ENCODE assay signal across 8 cellular contexts in genomic region chr3:192915306-192915705, GRCh38. TPM values are rescaled to one million over a fixed set of nuclear protein-coding genes. Genes with fewer than 3 reads are reported as not detected.
DNase-seq lines count a peak whose midpoint lies in the region; ATAC-seq, FAIRE-seq and TF ChIP-seq lines count a peak whose summit lies in the region.

No MANE protein-coding gene starts in this region.

- peak; percentile 28 for ATAC-seq in HG02884 (IDR thresholded peaks at IDR 0.05; ENCODE audit: unreplicated experiment)

- BruUV-seq in OCI-LY7 (replicated peaks; lab: Mats Ljungman, UMichigan), result no TSS peak

- H3K27ac ChIP-seq in OCI-LY7 (ENCODE audit: low read depth, low read length, poor library complexity, severe bottlenecking) (no peak overlapping the region), colonic mucosa (no peak overlapping the region)

- H3K9me3 ChIP-seq in OCI-LY7 (ENCODE audit: low read length) (no peaks in the 10 kb centered on the region), colonic mucosa (no peaks in the 10 kb centered on the region)

- H3K27me3 ChIP-seq in colonic mucosa, result no peaks in the 10 kb centered on the region

- H3K4me3 ChIP-seq in OCI-LY7 (ENCODE audit: low read depth, low read length, poor library complexity, severe bottlenecking) (no peak overlapping the region), colonic mucosa (no peak overlapping the region)

- no peak overlapping the region for H3K4me2 ChIP-seq in OCI-LY7 (ENCODE audit: low read length)

- TF ChIP-seq CTCF in OCI-LY7 (conservative IDR thresholded peaks at IDR 0.05; ENCODE audit: low read length), result no peak
- TF ChIP-seq CTCF in colonic mucosa (IDR thresholded peaks at IDR 0.05), result no peak

- no peaks in the 10 kb centered on the region for H3K9me2 ChIP-seq in OCI-LY7 (ENCODE audit: insufficient read depth, low read length)

- H4K20me1 ChIP-seq in OCI-LY7 (ENCODE audit: insufficient read depth, low read length), result no peaks in the 10 kb centered on the region

- POLR2A ChIA-PET in OCI-LY7 (lab: Charles Lee), result interaction anchor here (0.7 kb wide), 1 partner anchor 69 kb away, joined by 3 read pairs; no protein-coding TSS in a partner anchor

- FAIRE-seq in urothelium cell line (lab: Jason Lieb, UNC), result no peak

- H3K36me3 ChIP-seq in OCI-LY7 (ENCODE audit: insufficient read depth, low read length) (no peaks in the 10 kb centered on the region), colonic mucosa (no peaks in the 10 kb centered on the region)

- H3K9ac ChIP-seq in colonic mucosa (ENCODE audit: low read depth in 2 of 2, low read length in 2 of 2), result no peak overlapping the region

- no peak overlapping the region for H2AFZ ChIP-seq in OCI-LY7 (ENCODE audit: low read length)

- H3K79me2 ChIP-seq in OCI-LY7 (ENCODE audit: insufficient read depth, low read depth, low read length), result no peaks in the 10 kb centered on the region

- CTCF ChIA-PET in OCI-LY7 (lab: Charles Lee; ENCODE audit: unreplicated experiment), result no interaction called here

- DNase-seq in SIG-M5 treated with dmso at 0.1 percent for 504 hours (lab: John Stamatoyannopoulos, UW; ENCODE audit: unreplicated experiment) (peak; percentile 36), SIG-M5 (lab: John Stamatoyannopoulos, UW) (no peak), OCI-LY7 (ENCODE audit: low spot score) (peak; percentile 3), fibroblast of peridontal ligament (ENCODE audit: extremely low read depth) (peak; percentile 56), urothelium cell line (ENCODE audit: low spot score) (peak; percentile 25), colonic mucosa (no peak), CD1c-positive myeloid dendritic cell (ENCODE audit: extremely low spot score) (no peak)

- intact Hi-C loops in OCI-LY7 (cut with micrococcal nuclease; ENCODE audit: unreplicated experiment) (no loop called here), colonic mucosa (cut with DNase I) (no loop called here)

- no peaks in the 10 kb centered on the region for H3K4me1 ChIP-seq in OCI-LY7 (ENCODE audit: insufficient read depth, low read length, poor library complexity, severe bottlenecking)
- H3K4me1 ChIP-seq in colonic mucosa, result no peaks in the 10 kb centered on the region

RNA-seq across cellular contexts. Expression of gene MB21D2, which starts 2.4 kb away (rescaled TPM):
- total RNA-seq in OCI-LY7 (2014; rRNA removed; shearing (Covaris generic)), result 0.06 TPM in 1 of 2 replicates, not detected in the other
- not detected in 2 replicates for total RNA-seq in OCI-LY7 (2022)
- 1 to 10 TPM; 2.8 to 4.4 TPM for total RNA-seq in colonic mucosa

Comparison
In these comparisons a context has a peak if more than half of its experiments do, and no peak if none do; other contexts are left out.
1. DNase-seq: peak in SIG-M5 treated with dmso at 0.1 percent for 504 hours (single experiment), OCI-LY7 (single experiment), fibroblast of peridontal ligament (single experiment) and urothelium cell line (single experiment); none in SIG-M5 (single experiment), colonic mucosa (single experiment) and CD1c-positive myeloid dendritic cell (single experiment).